In genomic region chr2:104547251-104547650, GRCh38 we compare ENCODE assay signal across 21 cellular contexts.
"Had no signal": no experiment of that assay in that cellular context is flagged by ENCODE, and none has a peak within 500 bp of the region (broad histone marks: within the 10 kb centered on the region; RNA-seq: fewer than 3 reads in every experiment).

No MANE protein-coding gene starts in this region.

- H3K27ac Mint-ChIP-seq: immature natural killer cell, memory B cell, mesothelial cell of epicardium, natural killer cell, neural progenitor cell, progenitor cell of endocrine pancreas had no signal

- H3K4me1 Mint-ChIP-seq: immature natural killer cell, memory B cell, mesothelial cell of epicardium, natural killer cell, neural progenitor cell had no signal

- H3K9me3 Mint-ChIP-seq: memory B cell, mesothelial cell of epicardium, neural progenitor cell had no signal

- H3K4me3 Mint-ChIP-seq: immature natural killer cell, memory B cell, mesothelial cell of epicardium, natural killer cell, neural progenitor cell had no signal

- H3K27me3 Mint-ChIP-seq: memory B cell had no signal

- ATAC-seq: gastroesophageal sphincter, left lung, lower lobe of right lung, natural killer cell, right cardiac atrium had no signal

- DNase-seq: effector memory CD4-positive, alpha-beta T cell; esophagus squamous epithelium; foreskin fibroblast; glutamatergic neuron; immature natural killer cell; lower lobe of right lung; natural killer cell; nucleus accumbens; ovary; right cardiac atrium; small intestine; stimulated activated CD4-positive, alpha-beta T cell treated with anti-CD3 and anti-CD28 coated beads, Interleukin-12 subunit alpha, Interleukin-12 subunit beta, amount 100 ng/mL, for 4 hours; stimulated activated naive CD4-positive, alpha-beta T cell; stomach; transverse colon had no signal

- H3K36me3 Mint-ChIP-seq: immature natural killer cell, memory B cell, mesothelial cell of epicardium, natural killer cell, neural progenitor cell had no signal
